11 cellular contexts compared by ENCODE assay signal in genomic region chr2:142974288-142975024, GRCh38.
DNase-seq lines count a peak whose midpoint lies in the region; ATAC-seq and TF ChIP-seq lines count a peak whose summit lies in the region.
"Had no signal": no experiment of that assay in that cellular context is flagged by ENCODE, and none has a peak within 500 bp of the region (broad histone marks: within the 10 kb centered on the region; RNA-seq: fewer than 3 reads in every experiment).

No MANE protein-coding gene starts in this region.

- H3K36me3 Mint-ChIP-seq in Calu3 (ENCODE audit: insufficient read depth, unreplicated experiment), result peaks cover 27% of the 10 kb centered on the region
- no peaks in the 10 kb centered on the region for H3K36me3 Mint-ChIP-seq in CD4-positive, alpha-beta T cell (ENCODE audit: low read depth)
- H3K36me3 Mint-ChIP-seq: CD4-positive, alpha-beta memory T cell; natural killer cell treated with Interleukin-12 subunit alpha and Interleukin-12 subunit beta and Interleukin-15 and Interleukin-18, amount 100 ng/mL, for 72 hours had no signal

- peak overlapping the region; percentile 97 for H3K27ac Mint-ChIP-seq in Calu3 (ENCODE audit: unreplicated experiment)
- no peak overlapping the region for H3K27ac Mint-ChIP-seq in CD4-positive, alpha-beta T cell
- H3K27ac Mint-ChIP-seq: CD4-positive, alpha-beta memory T cell; natural killer cell treated with Interleukin-12 subunit alpha and Interleukin-12 subunit beta and Interleukin-15 and Interleukin-18, amount 100 ng/mL, for 72 hours; stimulated activated naive CD8-positive, alpha-beta T cell treated with anti-CD3 and anti-CD28 coated beads, Interleukin-15, Interleukin-2, amounts not matched to agents 100 ng/mL and 50 ng/mL, for 24 hours had no signal

- in situ Hi-C loops in GM13976 (cut with MboI; ENCODE audit: low sequenced_read_pairs, unreplicated experiment), result loop anchor here (25.0 kb wide), 1 partner anchor 287 kb away; no protein-coding TSS in a partner anchor

- H3K4me1 Mint-ChIP-seq in Calu3 (ENCODE audit: low read depth, unreplicated experiment), result peaks cover 50% of the 10 kb centered on the region
- H3K4me1 Mint-ChIP-seq in CD4-positive, alpha-beta T cell (ENCODE audit: low read depth), result no peaks in the 10 kb centered on the region

- BruUV-seq in Calu3 (replicated peaks; lab: Mats Ljungman, UMichigan), result no TSS peak

- H3K4me3 Mint-ChIP-seq in Calu3 (ENCODE audit: low read depth, unreplicated experiment), result peak overlapping the region; percentile 40
- H3K4me3 Mint-ChIP-seq in CD4-positive, alpha-beta T cell, result no peak overlapping the region
- H3K4me3 Mint-ChIP-seq: CD4-positive, alpha-beta memory T cell; natural killer cell treated with Interleukin-12 subunit alpha and Interleukin-12 subunit beta and Interleukin-15 and Interleukin-18, amount 100 ng/mL, for 72 hours; stimulated activated naive CD8-positive, alpha-beta T cell treated with anti-CD3 and anti-CD28 coated beads, Interleukin-15, Interleukin-2, amounts not matched to agents 100 ng/mL and 50 ng/mL, for 24 hours had no signal

- no peaks in the 10 kb centered on the region for H3K9me3 ChIP-seq in RWPE2 (ENCODE audit: severe bottlenecking)
- no peaks in the 10 kb centered on the region for H3K9me3 ChIP-seq in CD4-positive, alpha-beta T cell (ENCODE audit: control insufficient read depth, low read length)

- H3K4me1 ChIP-seq in RWPE2 (ENCODE audit: insufficient read depth, poor library complexity, severe bottlenecking), result peaks cover 25% of the 10 kb centered on the region

- no peaks in the 10 kb centered on the region for H3K36me3 ChIP-seq in RWPE2 (ENCODE audit: low read depth)

- intact Hi-C loops in Calu3 (cut with micrococcal nuclease; ENCODE audit: unreplicated experiment), result no loop called here
- intact Hi-C loops in CD4-positive, alpha-beta T cell (cut with DNase I, micrococcal nuclease), result no loop called here

- peak overlapping the region; percentile 85 for H3K27ac ChIP-seq in RWPE2 (ENCODE audit: poor library complexity, severe bottlenecking)
- no peak overlapping the region for H3K27ac ChIP-seq in CD4-positive, alpha-beta T cell (ENCODE audit: low read depth, low read length)

- ATAC-seq in HG02610 (IDR thresholded peaks at IDR 0.05; ENCODE audit: unreplicated experiment) (peak; percentile 47), RWPE2 (ENCODE audit: low read depth) (peak; percentile 77), HG02870 (IDR thresholded peaks at IDR 0.05; ENCODE audit: unreplicated experiment) (no peak)
- ATAC-seq in CD4-positive, alpha-beta T cell (ENCODE audit: poor library complexity), result no peak

- H3K9me3 Mint-ChIP-seq in Calu3 (ENCODE audit: low read depth, unreplicated experiment), result no peaks in the 10 kb centered on the region
- H3K9me3 Mint-ChIP-seq in CD4-positive, alpha-beta T cell, result no peaks in the 10 kb centered on the region
- H3K9me3 Mint-ChIP-seq: CD4-positive, alpha-beta memory T cell; natural killer cell treated with Interleukin-12 subunit alpha and Interleukin-12 subunit beta and Interleukin-15 and Interleukin-18, amount 100 ng/mL, for 72 hours; stimulated activated naive CD8-positive, alpha-beta T cell treated with anti-CD3 and anti-CD28 coated beads, Interleukin-15, Interleukin-2, amounts not matched to agents 100 ng/mL and 50 ng/mL, for 24 hours had no signal

- CTCF ChIA-PET in Calu3 (lab: Charles Lee), result interaction anchor here (0.5 to 1.2 kb wide), 5 partner anchors 100 to 1859 kb away, joined by 3 to 7 read pairs (median 4); no protein-coding TSS in a partner anchor
- CTCF ChIA-PET in CD4-positive, alpha-beta T cell (lab: Charles Lee), result no interaction called here

- no peaks in the 10 kb centered on the region for H3K27me3 ChIP-seq in RWPE2 (ENCODE audit: insufficient read depth, poor library complexity, severe bottlenecking)
- no peaks in the 10 kb centered on the region for H3K27me3 ChIP-seq in CD4-positive, alpha-beta T cell (ENCODE audit: control insufficient read depth, insufficient read depth, low read length)

- H3K4me3 ChIP-seq in RWPE2 (ENCODE audit: severe bottlenecking), result no peak overlapping the region

- POLR2A ChIA-PET in CD4-positive, alpha-beta T cell (lab: Charles Lee), result no interaction called here

- H3K27me3 Mint-ChIP-seq in Calu3 (ENCODE audit: unreplicated experiment), result no peaks in the 10 kb centered on the region
- no peaks in the 10 kb centered on the region for H3K27me3 Mint-ChIP-seq in CD4-positive, alpha-beta T cell
- H3K27me3 Mint-ChIP-seq: natural killer cell treated with Interleukin-12 subunit alpha and Interleukin-12 subunit beta and Interleukin-15 and Interleukin-18, amount 100 ng/mL, for 72 hours; stimulated activated naive CD8-positive, alpha-beta T cell treated with anti-CD3 and anti-CD28 coated beads, Interleukin-15, Interleukin-2, amounts not matched to agents 100 ng/mL and 50 ng/mL, for 24 hours had no signal

- DNase-seq in Calu3 (peak; percentile 54), RWPE2 (ENCODE audit: low spot score) (no peak), iPS DF 4.7 (ENCODE audit: extremely low read depth, low spot score) (peak; percentile 60), medulla oblongata (ENCODE audit: extremely low spot score) (no peak), GM13976 (ENCODE audit: low spot score) (no peak)
- no peak for DNase-seq in CD4-positive, alpha-beta T cell
- DNase-seq: CD4-positive, alpha-beta memory T cell had no signal

- TF ChIP-seq CTCF in Calu3 (IDR thresholded peaks at IDR 0.05; ENCODE audit: unreplicated experiment) (no peak), RWPE2 (IDR thresholded peaks at IDR 0.05; ENCODE audit: poor library complexity, severe bottlenecking) (no peak), GM13976 (IDR thresholded peaks at IDR 0.05; ENCODE audit: borderline replicate concordance, control extremely low read depth, extremely low read depth, insufficient read depth, missing control alignments) (no peak)
- no peak for TF ChIP-seq CTCF in CD4-positive, alpha-beta T cell (IDR thresholded peaks at IDR 0.05)

Comparison
In these comparisons a context has a peak if more than half of its experiments do, and no peak if none do; other contexts are left out.
1. DNase-seq: peak in Calu3 (single experiment) and iPS DF 4.7 (single experiment); none in RWPE2 (single experiment), CD4-positive, alpha-beta T cell (0 of 10), medulla oblongata (single experiment) and GM13976 (single experiment).
2. ATAC-seq: peak in HG02610 (single experiment) and RWPE2 (single experiment); none in CD4-positive, alpha-beta T cell (single experiment) and HG02870 (single experiment).